Comparison of ENCODE assay signal across 1 cellular context in the genomic region with DNA sequence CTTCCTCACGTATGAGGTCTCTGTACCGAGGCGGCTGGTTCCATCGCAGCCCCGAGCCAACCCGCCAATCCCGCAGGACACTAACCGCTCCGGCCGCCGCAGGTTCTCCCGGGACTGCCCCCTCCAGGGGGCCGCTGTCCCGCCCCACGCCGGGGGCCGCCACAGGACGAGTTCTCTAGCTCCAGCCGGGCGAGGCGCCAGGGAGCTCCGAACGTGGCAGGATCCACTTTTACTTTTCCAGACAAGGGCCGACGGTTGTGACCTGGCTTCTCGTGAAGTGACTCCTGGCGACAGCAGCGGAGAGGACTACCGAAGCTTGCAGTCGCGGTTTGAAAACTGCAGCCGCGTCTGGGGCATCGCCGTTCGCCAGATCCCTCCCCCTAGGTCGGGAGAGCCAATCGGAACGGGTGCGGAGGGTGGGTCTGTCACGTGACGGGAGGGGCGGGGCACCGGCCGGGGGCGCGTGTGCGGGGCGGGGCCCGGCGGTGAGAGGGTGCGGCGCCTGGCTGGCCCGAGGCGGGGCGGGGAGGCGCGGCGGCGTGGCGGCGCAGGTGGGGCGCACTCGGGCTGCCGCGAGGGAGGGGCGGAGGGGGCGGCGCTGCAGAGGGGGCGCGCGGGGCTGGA.
A peak's percentile ranks its signal among the peaks of the same experiment; 100 is the strongest.
TF ChIP-seq lines count a peak whose summit lies in the region.

STK17B (minus strand) TSS at position 331 of the 624 bp plus-strand sequence. CDS start 8,195 bp downstream, outside the sequence.

TF ChIP-seq in WTC11, 78 proteins besides CTCF, POLR2A, EP300 and RAD21 (continued from another document):
- 0 out of 2 replicates have a peak, but pooled peaks have one; percentile 18 for TF ChIP-seq FOXP1 (CRISPR knock-in tag; IDR thresholded peaks at IDR 0.05; ENCODE audit: borderline replicate concordance)
- no peak for TF ChIP-seq NR3C1 (CRISPR knock-in tag; conservative IDR thresholded peaks at IDR 0.05; ENCODE audit: low read depth)
- TF ChIP-seq, protein P1, sequence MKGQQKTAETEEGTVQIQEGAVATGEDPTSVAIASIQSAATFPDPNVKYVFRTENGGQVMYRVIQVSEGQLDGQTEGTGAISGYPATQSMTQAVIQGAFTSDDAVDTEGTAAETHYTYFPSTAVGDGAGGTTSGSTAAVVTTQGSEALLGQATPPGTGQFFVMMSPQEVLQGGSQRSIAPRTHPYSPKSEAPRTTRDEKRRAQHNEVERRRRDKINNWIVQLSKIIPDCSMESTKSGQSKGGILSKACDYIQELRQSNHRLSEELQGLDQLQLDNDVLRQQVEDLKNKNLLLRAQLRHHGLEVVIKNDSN (CRISPR knock-in tag; IDR thresholded peaks at IDR 0.05), result peak; percentile 71
- TF ChIP-seq, protein P2, sequence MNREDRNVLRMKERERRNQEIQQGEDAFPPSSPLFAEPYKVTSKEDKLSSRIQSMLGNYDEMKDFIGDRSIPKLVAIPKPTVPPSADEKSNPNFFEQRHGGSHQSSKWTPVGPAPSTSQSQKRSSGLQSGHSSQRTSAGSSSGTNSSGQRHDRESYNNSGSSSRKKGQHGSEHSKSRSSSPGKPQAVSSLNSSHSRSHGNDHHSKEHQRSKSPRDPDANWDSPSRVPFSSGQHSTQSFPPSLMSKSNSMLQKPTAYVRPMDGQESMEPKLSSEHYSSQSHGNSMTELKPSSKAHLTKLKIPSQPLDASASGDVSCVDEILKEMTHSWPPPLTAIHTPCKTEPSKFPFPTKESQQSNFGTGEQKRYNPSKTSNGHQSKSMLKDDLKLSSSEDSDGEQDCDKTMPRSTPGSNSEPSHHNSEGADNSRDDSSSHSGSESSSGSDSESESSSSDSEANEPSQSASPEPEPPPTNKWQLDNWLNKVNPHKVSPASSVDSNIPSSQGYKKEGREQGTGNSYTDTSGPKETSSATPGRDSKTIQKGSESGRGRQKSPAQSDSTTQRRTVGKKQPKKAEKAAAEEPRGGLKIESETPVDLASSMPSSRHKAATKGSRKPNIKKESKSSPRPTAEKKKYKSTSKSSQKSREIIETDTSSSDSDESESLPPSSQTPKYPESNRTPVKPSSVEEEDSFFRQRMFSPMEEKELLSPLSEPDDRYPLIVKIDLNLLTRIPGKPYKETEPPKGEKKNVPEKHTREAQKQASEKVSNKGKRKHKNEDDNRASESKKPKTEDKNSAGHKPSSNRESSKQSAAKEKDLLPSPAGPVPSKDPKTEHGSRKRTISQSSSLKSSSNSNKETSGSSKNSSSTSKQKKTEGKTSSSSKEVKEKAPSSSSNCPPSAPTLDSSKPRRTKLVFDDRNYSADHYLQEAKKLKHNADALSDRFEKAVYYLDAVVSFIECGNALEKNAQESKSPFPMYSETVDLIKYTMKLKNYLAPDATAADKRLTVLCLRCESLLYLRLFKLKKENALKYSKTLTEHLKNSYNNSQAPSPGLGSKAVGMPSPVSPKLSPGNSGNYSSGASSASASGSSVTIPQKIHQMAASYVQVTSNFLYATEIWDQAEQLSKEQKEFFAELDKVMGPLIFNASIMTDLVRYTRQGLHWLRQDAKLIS (CRISPR knock-in tag; IDR thresholded peaks at IDR 0.05; ENCODE audit: borderline replicate concordance), result no peak
- TF ChIP-seq MYBL2 (CRISPR knock-in tag; IDR thresholded peaks at IDR 0.05), result peak; percentile 64; the same call in 1 of the 2 replicates
- TF ChIP-seq, protein P3, sequence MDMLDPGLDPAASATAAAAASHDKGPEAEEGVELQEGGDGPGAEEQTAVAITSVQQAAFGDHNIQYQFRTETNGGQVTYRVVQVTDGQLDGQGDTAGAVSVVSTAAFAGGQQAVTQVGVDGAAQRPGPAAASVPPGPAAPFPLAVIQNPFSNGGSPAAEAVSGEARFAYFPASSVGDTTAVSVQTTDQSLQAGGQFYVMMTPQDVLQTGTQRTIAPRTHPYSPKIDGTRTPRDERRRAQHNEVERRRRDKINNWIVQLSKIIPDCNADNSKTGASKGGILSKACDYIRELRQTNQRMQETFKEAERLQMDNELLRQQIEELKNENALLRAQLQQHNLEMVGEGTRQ (CRISPR knock-in tag; IDR thresholded peaks at IDR 0.05), result peak; percentile 95
- no peak for TF ChIP-seq ARID4B (CRISPR knock-in tag; IDR thresholded peaks at IDR 0.05; ENCODE audit: borderline replicate concordance)
- peak; percentile 74 for TF ChIP-seq SP1 (CRISPR knock-in tag; conservative IDR thresholded peaks at IDR 0.05)
- no peak for TF ChIP-seq FOXJ3 (CRISPR knock-in tag; IDR thresholded peaks at IDR 0.05; ENCODE audit: borderline replicate concordance)
- TF ChIP-seq ZBTB43 (CRISPR knock-in tag; IDR thresholded peaks at IDR 0.05), result no peak
- no peak for TF ChIP-seq OVOL2 (CRISPR knock-in tag; IDR thresholded peaks at IDR 0.05; ENCODE audit: borderline replicate concordance)
- peak; percentile 75; the same call in 1 of the 2 replicates for TF ChIP-seq HMGXB4 (CRISPR knock-in tag; IDR thresholded peaks at IDR 0.05)
- TF ChIP-seq NFYB (CRISPR knock-in tag; conservative IDR thresholded peaks at IDR 0.05; ENCODE audit: low read depth), result peak; percentile 46; the same call in 1 of the 2 replicates
